8 cellular contexts compared by ENCODE assay signal in genomic region chr7:149600669-149601330, GRCh38.
A peak's percentile ranks its signal among the peaks of the same experiment; 100 is the strongest.
DNase-seq lines count a peak whose midpoint lies in the region; ATAC-seq lines count a peak whose summit lies in the region.
"Not testable (repeated sequence)": the region's sequence is repeated elsewhere in the genome, so short reads cannot be mapped to it uniquely, and the experiment has no call there.

No MANE protein-coding gene starts in this region.

- not testable (repeated sequence) for H3K4me3 ChIP-seq in right cardiac atrium (ENCODE audit: low read length)

- peaks cover 38% of the 10 kb centered on the region for H3K36me3 Mint-ChIP-seq in T-cell
- peaks cover 81% of the 10 kb centered on the region for H3K36me3 Mint-ChIP-seq in activated T-helper 2 cell treated with anti-CD3 and anti-CD28 coated beads, Interferon-gamma antibody, Interleukin-2, Interleukin-4, amounts not matched to agents 10 μg/mL and 5 μg/mL and 100 μg/mL, durations not matched to agents 14 hours and 24 hours and 36 hours (ENCODE audit: low read depth)

- peak in 10 of 34 experiments; percentile 5 to 42 (median 24) for DNase-seq in T-cell
- peak; percentile 57 for DNase-seq in activated T-helper 2 cell treated with anti-CD3 and anti-CD28 coated beads, Interferon-gamma antibody, Interleukin-2, Interleukin-4, amounts not matched to agents 10 μg/mL and 5 μg/mL and 100 μg/mL, durations not matched to agents 14 hours and 24 hours and 36 hours (ENCODE audit: low spot score)
- DNase-seq in right cardiac atrium = not testable (repeated sequence)
- peak; percentile 53 to 72 for DNase-seq in stimulated activated naive CD8-positive, alpha-beta T cell treated with anti-CD3 and anti-CD28 coated beads, Interleukin-15, amount 100 ng/mL, for 72 hours

- not testable (repeated sequence) for H3K9me3 Mint-ChIP-seq in T-cell; activated T-helper 2 cell treated with anti-CD3 and anti-CD28 coated beads, Interferon-gamma antibody, Interleukin-2, Interleukin-4, amounts not matched to agents 10 μg/mL and 5 μg/mL and 100 μg/mL, durations not matched to agents 14 hours and 24 hours and 36 hours; stimulated activated naive CD8-positive, alpha-beta T cell treated with anti-CD3 and anti-CD28 coated beads, Interleukin-15, amount 100 ng/mL, for 72 hours

- H3K27me3 ChIP-seq in right cardiac atrium (ENCODE audit: control insufficient read depth, insufficient read depth) = not testable (repeated sequence)

- intact Hi-C loops in activated T-helper 2 cell treated with anti-CD3 and anti-CD28 coated beads, Interferon-gamma antibody, Interleukin-2, Interleukin-4, amounts not matched to agents 10 μg/mL and 5 μg/mL and 100 μg/mL, durations not matched to agents 14 hours and 24 hours and 36 hours (cut with micrococcal nuclease) = loop anchor here (1.0 to 5.0 kb wide), 3 partner anchors 21 to 103 kb away; partner anchors contain the start of gene ZNF746
- intact Hi-C loops in right cardiac atrium (cut with DNase I) = not testable (repeated sequence)

- CTCF ChIA-PET in T-cell (lab: Charles Lee) = interaction anchor here in 1 of 2 donors (0.7 kb wide), 1 partner anchor 24 kb away, joined by 4 read pairs; no protein-coding TSS in a partner anchor

- H3K9me3 ChIP-seq in right cardiac atrium (ENCODE audit: control insufficient read depth, low read length) = not testable (repeated sequence)

- ATAC-seq in GM18517 (IDR thresholded peaks at IDR 0.05; ENCODE audit: unreplicated experiment) = peak; percentile 94
- peak; percentile 85 for ATAC-seq in GM19468 (IDR thresholded peaks at IDR 0.05; ENCODE audit: extremely low read depth, unreplicated experiment)
- ATAC-seq in HG02852 (IDR thresholded peaks at IDR 0.05; ENCODE audit: unreplicated experiment) = peak; percentile 93
- ATAC-seq in HG03439 (IDR thresholded peaks at IDR 0.05; ENCODE audit: unreplicated experiment) = peak; percentile 93
- peak; percentile 66 to 92 (median 68) for ATAC-seq in T-cell (replicated peaks in 1 of 4)
- ATAC-seq in right cardiac atrium = peak; percentile 65 to 78
- ATAC-seq in stimulated activated naive CD8-positive, alpha-beta T cell treated with anti-CD3 and anti-CD28 coated beads, Interleukin-15, amount 100 ng/mL, for 72 hours = peak; percentile 98

- peak overlapping the region in 2 of 3 donors; percentile 61 to 77 for H3K4me3 Mint-ChIP-seq in T-cell
- not testable (repeated sequence) for H3K4me3 Mint-ChIP-seq in activated T-helper 2 cell treated with anti-CD3 and anti-CD28 coated beads, Interferon-gamma antibody, Interleukin-2, Interleukin-4, amounts not matched to agents 10 μg/mL and 5 μg/mL and 100 μg/mL, durations not matched to agents 14 hours and 24 hours and 36 hours (ENCODE audit: low read depth)
- H3K4me3 Mint-ChIP-seq in stimulated activated naive CD8-positive, alpha-beta T cell treated with anti-CD3 and anti-CD28 coated beads, Interleukin-15, amount 100 ng/mL, for 72 hours = peak overlapping the region; percentile 52 to 68

- not testable (repeated sequence) for H3K27me3 Mint-ChIP-seq in T-cell; activated T-helper 2 cell treated with anti-CD3 and anti-CD28 coated beads, Interferon-gamma antibody, Interleukin-2, Interleukin-4, amounts not matched to agents 10 μg/mL and 5 μg/mL and 100 μg/mL, durations not matched to agents 14 hours and 24 hours and 36 hours (ENCODE audit: low read depth); stimulated activated naive CD8-positive, alpha-beta T cell treated with anti-CD3 and anti-CD28 coated beads, Interleukin-15, amount 100 ng/mL, for 72 hours

- H3K27ac Mint-ChIP-seq in T-cell = peak overlapping the region; percentile 53 to 68
- H3K27ac Mint-ChIP-seq in activated T-helper 2 cell treated with anti-CD3 and anti-CD28 coated beads, Interferon-gamma antibody, Interleukin-2, Interleukin-4, amounts not matched to agents 10 μg/mL and 5 μg/mL and 100 μg/mL, durations not matched to agents 14 hours and 24 hours and 36 hours = peak overlapping the region; percentile 61
- peak overlapping the region; percentile 16 to 84 for H3K27ac Mint-ChIP-seq in stimulated activated naive CD8-positive, alpha-beta T cell treated with anti-CD3 and anti-CD28 coated beads, Interleukin-15, amount 100 ng/mL, for 72 hours

- H3K4me1 ChIP-seq in right cardiac atrium (ENCODE audit: control insufficient read depth, insufficient read depth, low read length) = not testable (repeated sequence)

- WGBS in right cardiac atrium = 71% methylated on average over 21 of the region's 21 CpGs

- H3K27ac ChIP-seq in right cardiac atrium (ENCODE audit: low read length) = not testable (repeated sequence)

- peaks cover 33 to 36% (median 35%) of the 10 kb centered on the region in 3 donors for H3K4me1 Mint-ChIP-seq in T-cell
- peaks cover 29% of the 10 kb centered on the region for H3K4me1 Mint-ChIP-seq in activated T-helper 2 cell treated with anti-CD3 and anti-CD28 coated beads, Interferon-gamma antibody, Interleukin-2, Interleukin-4, amounts not matched to agents 10 μg/mL and 5 μg/mL and 100 μg/mL, durations not matched to agents 14 hours and 24 hours and 36 hours (ENCODE audit: low read depth)
- peaks cover 61% of the 10 kb centered on the region for H3K4me1 Mint-ChIP-seq in stimulated activated naive CD8-positive, alpha-beta T cell treated with anti-CD3 and anti-CD28 coated beads, Interleukin-15, amount 100 ng/mL, for 72 hours

- POLR2A ChIA-PET in T-cell (lab: Charles Lee) = not testable (repeated sequence)
